ENCODE assay signal across 8 cellular contexts in the genomic region with DNA sequence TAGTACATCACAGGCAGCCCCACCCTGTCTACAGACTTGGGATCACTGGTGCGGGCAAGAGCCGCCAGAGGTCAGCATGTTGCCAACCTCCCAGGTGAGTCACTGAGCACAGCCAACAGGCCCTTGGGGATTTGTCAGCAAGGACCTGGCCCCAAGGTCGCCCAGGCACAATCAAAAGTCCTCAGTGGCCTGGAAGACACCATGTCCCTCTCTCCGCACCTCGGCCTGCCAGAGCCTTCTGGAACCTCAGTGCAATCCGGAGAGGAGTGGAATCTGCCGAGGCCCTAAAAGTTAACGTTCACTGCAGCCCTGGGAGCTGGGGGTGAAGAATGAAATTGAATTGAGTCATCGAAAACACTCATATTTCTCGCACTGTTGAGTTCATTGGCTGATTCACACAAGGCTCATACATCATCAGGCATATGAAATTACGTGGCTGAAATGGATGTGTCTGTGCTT.
DNase-seq lines count a peak whose midpoint lies in the region; ATAC-seq, FAIRE-seq and TF ChIP-seq lines count a peak whose summit lies in the region.

No MANE protein-coding gene starts in this region.

- H3K4me1 ChIP-seq in fibroblast of lung (ENCODE audit: control insufficient read depth, extremely low read depth, insufficient read depth, low read length) (no peaks in the 10 kb centered on the region), stomach (no peaks in the 10 kb centered on the region), gastroesophageal sphincter (peaks cover 0 to 6% (median 0%) of the 10 kb centered on the region in 3 donors)

- TF ChIP-seq CTCF in fibroblast of lung (conservative IDR thresholded peaks at IDR 0.05 in 1 of 2, IDR thresholded peaks at IDR 0.05 in 1 of 2; ENCODE audit: low read depth in 1 of 2, low read length in 2 of 2) (no peak), stomach (IDR thresholded peaks at IDR 0.05) (no peak), gastroesophageal sphincter (IDR thresholded peaks at IDR 0.05) (no peak)

- no peak for TF ChIP-seq EP300 in stomach (IDR thresholded peaks at IDR 0.05)
- no peak for TF ChIP-seq EP300 in gastroesophageal sphincter (IDR thresholded peaks at IDR 0.05)

- no peaks in the 10 kb centered on the region for H3K9me3 ChIP-seq in fibroblast of lung (ENCODE audit: control insufficient read depth, insufficient read depth, low read depth, low read length)
- H3K9me3 ChIP-seq in stomach: no peaks in the 10 kb centered on the region
- H3K9me3 ChIP-seq in gastroesophageal sphincter: peaks cover 0 to 12% (median 0%) of the 10 kb centered on the region in 3 donors

- peaks cover 25% of the 10 kb centered on the region for H3K27me3 Mint-ChIP-seq in activated naive CD8-positive, alpha-beta T cell treated with anti-CD3 and anti-CD28 coated beads for 36 hours

- no peak overlapping the region for H3K27ac Mint-ChIP-seq in activated naive CD8-positive, alpha-beta T cell treated with anti-CD3 and anti-CD28 coated beads for 36 hours

- no peaks in the 10 kb centered on the region for H4K20me1 ChIP-seq in fibroblast of lung (ENCODE audit: control insufficient read depth, extremely low read depth, insufficient read depth, low read length)

- H3K79me2 ChIP-seq in fibroblast of lung (ENCODE audit: control insufficient read depth, insufficient read depth, low read length): no peaks in the 10 kb centered on the region

- H3K9me3 Mint-ChIP-seq in activated naive CD8-positive, alpha-beta T cell treated with anti-CD3 and anti-CD28 coated beads for 36 hours: no peaks in the 10 kb centered on the region

- intact Hi-C loops in stomach (cut with DNase I; ENCODE audit: low total_unique reads): no loop called here

- H3K4me3 ChIP-seq in fibroblast of lung (replicated peaks in 1 of 4; ENCODE audit: control extremely low read depth in 1 of 4, insufficient read depth in 1 of 4, low read depth in 3 of 4, low read length in 4 of 4) (no peak overlapping the region), stomach (no peak overlapping the region), gastroesophageal sphincter (no peak overlapping the region)

- no peak overlapping the region for H3K4me3 Mint-ChIP-seq in activated naive CD8-positive, alpha-beta T cell treated with anti-CD3 and anti-CD28 coated beads for 36 hours

- no peak overlapping the region for H3K9ac ChIP-seq in fibroblast of lung (ENCODE audit: insufficient read depth, low read length)

- 61 to 70% (median 68%) methylated on average over 11 of the region's 11 CpGs for WGBS in stomach, 5 donors
- WGBS in gastroesophageal sphincter (ENCODE audit: low coverage in 1 of 2), 2 donors: 58 to 93% methylated on average over 2 to 5 of the region's 11 CpGs

- no peak for ATAC-seq in gastroesophageal sphincter

- no peak overlapping the region for H3K4me2 ChIP-seq in fibroblast of lung (ENCODE audit: extremely low read depth, insufficient read depth, low read length)

- H3K27ac ChIP-seq in fibroblast of lung (ENCODE audit: insufficient read depth, low read length) (no peak overlapping the region), stomach (no peak overlapping the region), gastroesophageal sphincter (no peak overlapping the region)

- FAIRE-seq in RCC 7860 (lab: Jason Lieb, UNC): peak; percentile 91

- no peaks in the 10 kb centered on the region for H3K36me3 Mint-ChIP-seq in activated naive CD8-positive, alpha-beta T cell treated with anti-CD3 and anti-CD28 coated beads for 36 hours

- H3K27me3 ChIP-seq in fibroblast of lung (ENCODE audit: control insufficient read depth, insufficient read depth, low read length) (no peaks in the 10 kb centered on the region), stomach (peaks cover 0 to 46% (median 4%) of the 10 kb centered on the region in 3 donors), gastroesophageal sphincter (peaks cover 52% of the 10 kb centered on the region)

- DNase-seq in NCI-H1092 treated with DMSO at 0.1 percent for 48 hours (lab: John Stamatoyannopoulos, UW): peak; percentile 19
- no peak for DNase-seq in NCI-H1092 (lab: John Stamatoyannopoulos, UW)
- peak; percentile 85 for DNase-seq in RCC 7860 (ENCODE audit: low spot score)
- DNase-seq in fibroblast of lung (ENCODE audit: low read depth in 2 of 2): peak; percentile 63 to 82
- peak; percentile 65 for DNase-seq in stomach
- DNase-seq in activated naive CD8-positive, alpha-beta T cell treated with anti-CD3 and anti-CD28 coated beads for 36 hours: no peak
- DNase-seq in NCI-H1694 (lab: John Stamatoyannopoulos, UW): no peak

- H3K36me3 ChIP-seq in fibroblast of lung (ENCODE audit: control insufficient read depth, insufficient read depth, low read length): no peaks in the 10 kb centered on the region
- no peaks in the 10 kb centered on the region for H3K36me3 ChIP-seq in stomach
- H3K36me3 ChIP-seq in gastroesophageal sphincter: no peaks in the 10 kb centered on the region

- TF ChIP-seq POLR2A in stomach (IDR thresholded peaks at IDR 0.05) (no peak), gastroesophageal sphincter (IDR thresholded peaks at IDR 0.05) (no peak)

- H3K4me1 Mint-ChIP-seq in activated naive CD8-positive, alpha-beta T cell treated with anti-CD3 and anti-CD28 coated beads for 36 hours: no peaks in the 10 kb centered on the region

- no peak overlapping the region for H2AFZ ChIP-seq in fibroblast of lung (ENCODE audit: low read length)

Comparison
In these comparisons a context has a peak if more than half of its experiments do, and no peak if none do; other contexts are left out.
1. DNase-seq: peak in NCI-H1092 treated with DMSO at 0.1 percent for 48 hours (single experiment), RCC 7860 (single experiment), fibroblast of lung (2 of 2) and stomach (single experiment); none in NCI-H1092 (single experiment), activated naive CD8-positive, alpha-beta T cell treated with anti-CD3 and anti-CD28 coated beads for 36 hours (single experiment) and NCI-H1694 (single experiment).